Comparison of ENCODE assay signal across 17 cellular contexts in genomic region chr11:65636108-65636809, GRCh38. TPM values are rescaled to one million over a fixed set of nuclear protein-coding genes. Genes with fewer than 3 reads are reported as not detected.
"Had no signal": no experiment of that assay in that cellular context is flagged by ENCODE, and none has a peak within 500 bp of the region (broad histone marks: within the 10 kb centered on the region; RNA-seq: fewer than 3 reads in every experiment).

No MANE protein-coding gene starts in this region.

- H3K4me3 ChIP-seq: adrenal gland, esophagus squamous epithelium, lower lobe of right lung, pancreas, tibial artery, vagina had no signal

- H3K9me3 ChIP-seq: adrenal gland, esophagus squamous epithelium, lower lobe of right lung, pancreas, tibial artery, vagina had no signal

- H3K27me3 ChIP-seq: adrenal gland, esophagus squamous epithelium, pancreas, tibial artery, vagina had no signal

- DNase-seq: activated CD4-positive, alpha-beta T cell treated with anti-CD3 and anti-CD28 coated beads for 1 hour; activated CD4-positive, alpha-beta T cell treated with anti-CD3 and anti-CD28 coated beads, Interleukin-2, amount 50 U/mL, for 48 hours; activated effector memory CD4-positive, alpha-beta T cell treated with anti-CD3 and anti-CD28 coated beads, Interleukin-2, amount 50 U/mL, for 16 hours; activated T-cell treated with anti-CD3 and anti-CD28 coated beads, Interleukin-2, amount 50 U/mL, for 4 hours; adrenal gland; esophagus squamous epithelium; hypothalamus; lower lobe of right lung; stimulated activated CD4-positive, alpha-beta T cell treated with anti-CD3 and anti-CD28 coated beads, Interleukin-12 subunit alpha, Interleukin-12 subunit beta, amount 100 ng/mL, for 4 hours; T-helper 2 cell; tibial artery had no signal

- H3K27me3 Mint-ChIP-seq: activated naive CD4-positive, alpha-beta T cell treated with anti-CD3 and anti-CD28 coated beads, Interleukin-2, amount 50 U/mL, for 24 hours had no signal

- ATAC-seq: activated T-cell treated with anti-CD3 and anti-CD28 coated beads, Interleukin-2, amount 50 U/mL, for 4 hours; lower lobe of right lung; pancreas; stimulated activated effector memory CD8-positive, alpha-beta T cell treated with anti-CD3 and anti-CD28 coated beads, Interleukin-12 subunit alpha, Interleukin-12 subunit beta, amount 100 ng/mL, for 72 hours had no signal

- H3K9me3 Mint-ChIP-seq: activated naive CD4-positive, alpha-beta T cell treated with anti-CD3 and anti-CD28 coated beads, Interleukin-2, amount 50 U/mL, for 24 hours; activated T-cell treated with anti-CD3 and anti-CD28 coated beads, Interleukin-2, amount 50 U/mL, for 4 hours; neural crest cell; stimulated activated effector memory CD8-positive, alpha-beta T cell treated with anti-CD3 and anti-CD28 coated beads, Interleukin-12 subunit alpha, Interleukin-12 subunit beta, amount 100 ng/mL, for 72 hours had no signal

RNA-seq across cellular contexts. Expression of gene KCNK7, which starts 40.7 kb away (rescaled TPM):
- total RNA-seq: fibroblast of villous mesenchyme had no signal
